9 cellular contexts compared by ENCODE assay signal in genomic region chr5:170273968-170274710, GRCh38. TPM values are rescaled to one million over a fixed set of nuclear protein-coding genes. Genes with fewer than 3 reads are reported as not detected.
A peak's percentile ranks its signal among the peaks of the same experiment; 100 is the strongest.
DNase-seq lines count a peak whose midpoint lies in the region; ATAC-seq and TF ChIP-seq lines count a peak whose summit lies in the region.
"Had no signal": no experiment of that assay in that cellular context is flagged by ENCODE, and none has a peak within 500 bp of the region (broad histone marks: within the 10 kb centered on the region; RNA-seq: fewer than 3 reads in every experiment).

No MANE protein-coding gene starts in this region.

- H3K9me3 ChIP-seq in HCT116 (ENCODE audit: control insufficient read depth in 1 of 2, insufficient read depth in 1 of 2, low read depth in 1 of 2, low read length in 2 of 2) (no peaks in the 10 kb centered on the region), gastrocnemius medialis (no peaks in the 10 kb centered on the region)

- H3K4me3 Mint-ChIP-seq in MCF 10A (ENCODE audit: unreplicated experiment), result no peak overlapping the region

- H3K36me3 ChIP-seq in HCT116 (ENCODE audit: control insufficient read depth in 1 of 2, insufficient read depth in 2 of 2, low read length in 2 of 2), result no peaks in the 10 kb centered on the region
- no peaks in the 10 kb centered on the region for H3K36me3 ChIP-seq in gastrocnemius medialis

- RAD21 ChIA-PET in HCT116 (lab: Charles Lee; ENCODE audit: low non-redundant PET in 1 of 2, low total read pairs in 2 of 2, uncharacterized antibody in 2 of 2, unreplicated experiment in 2 of 2), result no interaction called here

- POLR2A ChIA-PET in HCT116 (lab: Charles Lee), result interaction anchor here (0.7 kb wide), 1 partner anchor 194 kb away, joined by 3 read pairs; no protein-coding TSS in a partner anchor
- POLR2A ChIA-PET in MCF 10A (lab: Yijun Ruan, JAX), result interaction anchor here (0.6 kb wide), 1 partner anchor 116 kb away, joined by 4 read pairs; no protein-coding TSS in a partner anchor

- H3K9me2 ChIP-seq in HCT116 (ENCODE audit: insufficient read depth), result no peaks in the 10 kb centered on the region

- no peaks in the 10 kb centered on the region for H3K27me3 Mint-ChIP-seq in MCF 10A (ENCODE audit: insufficient read depth, unreplicated experiment)

- H3K4me1 Mint-ChIP-seq in MCF 10A (ENCODE audit: insufficient read depth, unreplicated experiment), result no peaks in the 10 kb centered on the region

- no peaks in the 10 kb centered on the region for H3K9me3 Mint-ChIP-seq in MCF 10A (ENCODE audit: unreplicated experiment)

- BruUV-seq in HCT116 (replicated peaks; lab: Mats Ljungman, UMichigan) (no TSS peak), MCF 10A (replicated peaks; lab: Mats Ljungman, UMichigan) (no TSS peak)

- no peak for TF ChIP-seq POLR2A in HCT116 (IDR thresholded peaks at IDR 0.05; ENCODE audit: borderline replicate concordance, extremely low read depth, insufficient read depth, insufficient read length)
- TF ChIP-seq POLR2A in gastrocnemius medialis (IDR thresholded peaks at IDR 0.05), result no peak

- in situ Hi-C loops in SK-MEL-5 (cut with HindIII; ENCODE audit: low pct_unique_long_range_greater_than_20kb, low sequenced_read_pairs), result no loop called here
- in situ Hi-C loops in gastrocnemius medialis (cut with MboI; ENCODE audit: low sequenced_read_pairs in 4 of 4), result no loop called here

- no peak overlapping the region for H3K27ac ChIP-seq in HCT116 (ENCODE audit: low read depth, low read length)
- no peak overlapping the region for H3K27ac ChIP-seq in gastrocnemius medialis

- CTCF ChIA-PET in HCT116 (lab: Charles Lee), result interaction anchor here (0.7 to 3.1 kb wide), 3 partner anchors 65 to 150 kb away, joined by 3 to 10 read pairs (median 8); no protein-coding TSS in a partner anchor
- CTCF ChIA-PET in MCF 10A (lab: Yijun Ruan, JAX), result interaction anchor here (0.5 to 4.7 kb wide), 15 partner anchors 8 to 663 kb away, joined by 3 to 32 read pairs (median 4); no protein-coding TSS in a partner anchor

- H3K36me3 Mint-ChIP-seq in MCF 10A (ENCODE audit: insufficient read depth, unreplicated experiment), result no peaks in the 10 kb centered on the region

- H3K9ac ChIP-seq in HCT116 (ENCODE audit: low read length), result no peak overlapping the region

- intact Hi-C loops in HCT116 (cut with micrococcal nuclease), result loop anchor here (2.0 kb wide), 1 partner anchor 147 kb away; no protein-coding TSS in a partner anchor
- intact Hi-C loops in MCF 10A (cut with micrococcal nuclease), result loop anchor here (1.0 kb wide), 1 partner anchor 146 kb away; no protein-coding TSS in a partner anchor
- intact Hi-C loops in gastrocnemius medialis (cut with DNase I; ENCODE audit: low total_unique reads), result no loop called here

- H3K4me3 ChIP-seq in AG09309 (ENCODE audit: control insufficient read depth, low read depth, low read length), result no peak overlapping the region
- H3K4me3 ChIP-seq in HCT116 (replicated peaks in 1 of 2; ENCODE audit: low read depth in 1 of 2, low read length in 2 of 2), result no peak overlapping the region
- no peak overlapping the region for H3K4me3 ChIP-seq in retinal pigment epithelial cell (ENCODE audit: low read length)
- no peak overlapping the region for H3K4me3 ChIP-seq in gastrocnemius medialis

- no peak overlapping the region for H2AFZ ChIP-seq in HCT116 (ENCODE audit: low read depth, low read length, poor library complexity, severe bottlenecking)

- H3K4me1 ChIP-seq in HCT116 (ENCODE audit: control insufficient read depth in 1 of 2, insufficient read depth in 2 of 2, low read length in 2 of 2) (no peaks in the 10 kb centered on the region), gastrocnemius medialis (no peaks in the 10 kb centered on the region)

- no peaks in the 10 kb centered on the region for H4K20me1 ChIP-seq in HCT116 (ENCODE audit: insufficient read depth)

- H3K27ac Mint-ChIP-seq in MCF 10A (ENCODE audit: low read depth, unreplicated experiment), result no peak overlapping the region

- DNase-seq in AG09309 (ENCODE audit: low read depth) (no peak), HCT116 (ENCODE audit: low read depth, low spot score) (peak; percentile 13), SK-MEL-5 (ENCODE audit: low read depth, low spot score) (peak; percentile 71), MCF 10A (ENCODE audit: unreplicated experiment) (peak; percentile 67), retinal pigment epithelial cell (ENCODE audit: low read depth) (peak; percentile 2), cerebellar nuclear complex (lab: John Stamatoyannopoulos, UW) (no peak), gastrocnemius medialis (no peak)

- peak; percentile 72; the same call in 1 of the 2 replicates for ATAC-seq in HCT116
- ATAC-seq in GM21423 (IDR thresholded peaks at IDR 0.05; ENCODE audit: unreplicated experiment), result no peak
- ATAC-seq in gastrocnemius medialis, result no peak

- peaks cover 16% of the 10 kb centered on the region; the same call in 1 of the 2 replicates for H3K27me3 ChIP-seq in HCT116 (ENCODE audit: insufficient read depth, low read length)
- H3K27me3 ChIP-seq in gastrocnemius medialis, result no peaks in the 10 kb centered on the region

- no peaks in the 10 kb centered on the region for H3K79me2 ChIP-seq in HCT116 (ENCODE audit: insufficient read depth, low read length)

- TF ChIP-seq CTCF in AG09309 (IDR thresholded peaks at IDR 0.05; ENCODE audit: control insufficient read depth, insufficient read depth, low read depth, low read length, missing control alignments), result peak; percentile 16
- TF ChIP-seq CTCF in HCT116 (IDR thresholded peaks at IDR 0.05 in 2 of 3, conservative IDR thresholded peaks at IDR 0.05 in 1 of 3; ENCODE audit: borderline replicate concordance in 1 of 3, insufficient read depth in 1 of 3, low read depth in 2 of 3, low read length in 2 of 3), result peak in 2 of 3 experiments; percentile 22 to 43; a peak in 3 of 6 replicates
- TF ChIP-seq CTCF in MCF 10A (IDR thresholded peaks at IDR 0.05; ENCODE audit: unreplicated experiment), result peak; percentile 34
- peak; percentile 34 for TF ChIP-seq CTCF in retinal pigment epithelial cell (conservative IDR thresholded peaks at IDR 0.05; ENCODE audit: low read depth, low read length)
- TF ChIP-seq CTCF in gastrocnemius medialis (IDR thresholded peaks at IDR 0.05 in 4 of 5, conservative IDR thresholded peaks at IDR 0.05 in 1 of 5), result no peak

- H3K4me2 ChIP-seq in HCT116 (ENCODE audit: low read length), result no peak overlapping the region

- peak; percentile 54 for TF ChIP-seq RAD21 in HCT116 (IDR thresholded peaks at IDR 0.05; ENCODE audit: low read depth)

TF ChIP-seq in HCT116, 20 proteins besides CTCF, POLR2A, EP300 and RAD21:
- no peak for TF ChIP-seq YY1 (IDR thresholded peaks at IDR 0.05; ENCODE audit: extremely low read depth, insufficient replicate concordance, low read depth, low read length)
- no peak for TF ChIP-seq REST (IDR thresholded peaks at IDR 0.05; ENCODE audit: low read depth)

RNA-seq across cellular contexts. Expression of gene LCP2, which starts 23.4 kb away (rescaled TPM):
- total RNA-seq in HCT116 (2021; ENCODE audit: unreplicated experiment), result 0.61 TPM
- polyA plus RNA-seq in HCT116 (2012), result not detected in 2 replicates
- total RNA-seq in SK-MEL-5 (2014; rRNA removed; shearing (Covaris generic)), result 0.26 and 0.51 TPM in 2 replicates
- polyA plus RNA-seq in SK-MEL-5 (2015; cell fraction: cytosol; rRNA removed), result 0.06 and 0.14 TPM in 2 replicates
- not detected in 2 replicates for polyA plus RNA-seq in SK-MEL-5 (2015; cell fraction: nucleus; rRNA removed)
- not detected in 2 replicates for total RNA-seq in MCF 10A (2022)
- total RNA-seq in gastrocnemius medialis, result 1 to 10 TPM; 1.9 to 3.2 (median 2.3) TPM

RNA-seq across cellular contexts. Expression of gene C5orf58, which starts 41.4 kb away (rescaled TPM):
- total RNA-seq in HCT116 (2021; ENCODE audit: unreplicated experiment), result not detected
- not detected in 2 replicates for polyA plus RNA-seq in HCT116 (2012)
- not detected in 2 replicates for total RNA-seq in SK-MEL-5 (2014; rRNA removed; shearing (Covaris generic))
- polyA plus RNA-seq in SK-MEL-5 (2015; cell fraction: cytosol; rRNA removed), result not detected in 2 replicates
- polyA plus RNA-seq in SK-MEL-5 (2015; cell fraction: nucleus; rRNA removed), result not detected in 2 replicates
- total RNA-seq in MCF 10A (2022), result not detected in 2 replicates
- not detected for total RNA-seq in gastrocnemius medialis
- total RNA-seq: myocyte had no signal

Comparison
In these comparisons a context has a peak if more than half of its experiments do, and no peak if none do; other contexts are left out.
1. DNase-seq: peak in HCT116 (single experiment), SK-MEL-5 (single experiment), MCF 10A (single experiment) and retinal pigment epithelial cell (single experiment); none in AG09309 (single experiment), cerebellar nuclear complex (0 of 2) and gastrocnemius medialis (0 of 2).
2. CTCF ChIP-seq: peak in AG09309 (single experiment), HCT116 (2 of 3), MCF 10A (single experiment) and retinal pigment epithelial cell (single experiment); none in gastrocnemius medialis (0 of 5).